In the genomic region with DNA sequence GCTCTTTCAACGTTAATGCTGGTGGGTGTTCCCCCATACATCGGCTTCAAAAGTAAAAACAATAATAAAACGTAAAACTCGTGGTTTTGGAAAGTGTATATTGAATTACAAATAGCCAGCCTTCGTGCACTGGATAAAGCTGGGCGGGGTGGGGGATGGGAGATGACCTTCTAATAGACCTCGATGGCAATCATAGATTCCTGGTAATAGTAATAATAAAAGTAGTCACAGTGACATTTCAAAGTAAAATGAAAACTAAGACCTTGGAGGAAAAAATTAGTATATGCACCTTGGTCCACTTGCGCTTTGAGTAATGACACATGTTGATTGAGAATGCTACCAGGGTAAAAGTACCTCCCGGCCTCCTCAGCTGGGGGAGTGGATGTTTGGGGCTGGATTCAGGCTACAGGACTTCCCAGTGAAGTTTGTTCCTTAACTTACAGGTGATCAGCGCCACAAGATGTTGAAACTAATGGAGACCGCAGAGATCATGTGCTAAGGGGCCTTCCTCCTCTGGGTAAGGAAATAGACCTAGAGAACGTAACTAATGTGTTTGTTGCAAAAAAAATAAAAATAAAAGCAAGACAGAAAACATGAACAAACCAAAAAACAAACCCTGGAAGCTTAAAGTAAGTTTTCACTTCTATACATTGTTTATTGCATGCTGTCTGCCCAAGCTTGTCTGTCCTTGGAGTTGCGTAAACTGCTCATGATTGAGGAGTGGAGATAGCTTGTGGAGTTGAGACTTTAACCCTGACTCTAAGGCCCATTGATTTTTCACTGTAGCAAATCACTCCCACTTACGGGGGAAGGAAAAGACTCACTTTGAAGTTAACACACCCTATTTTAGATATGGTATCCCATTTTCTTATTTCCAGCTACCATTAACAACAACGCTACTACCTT, we compare ENCODE assay signal across 8 cellular contexts. TPM values are rescaled to one million over a fixed set of nuclear protein-coding genes. Genes with fewer than 3 reads are reported as not detected.
DNase-seq lines count a peak whose midpoint lies in the region; ATAC-seq and TF ChIP-seq lines count a peak whose summit lies in the region.

No MANE protein-coding gene starts in this region.

- H3K27me3 ChIP-seq in HUES48 (ENCODE audit: control insufficient read depth, insufficient read depth, low read length), result peaks cover 21% of the 10 kb centered on the region
- no peaks in the 10 kb centered on the region for H3K27me3 ChIP-seq in subcutaneous abdominal adipose tissue (ENCODE audit: control insufficient read depth in 5 of 5, insufficient read depth in 4 of 5, low read length in 5 of 5)

- DNase-seq in astrocyte of the cerebellum (ENCODE audit: low read depth) (no peak), left kidney (ENCODE audit: low read depth, low spot score) (peak; percentile 65), SK-N-DZ (ENCODE audit: low spot score) (no peak), NCI-H2107 (lab: John Stamatoyannopoulos, UW) (no peak)

- H3K27ac ChIP-seq in HUES48 (ENCODE audit: low read depth, low read length), result peak overlapping the region; percentile 87
- peak overlapping the region; percentile 95 for H3K27ac ChIP-seq in subcutaneous abdominal adipose tissue (ENCODE audit: low read depth, low read length)

- H3K9me3 ChIP-seq in HUES48 (ENCODE audit: control insufficient read depth, insufficient read depth, low read length), result no peaks in the 10 kb centered on the region
- H3K9me3 ChIP-seq in subcutaneous abdominal adipose tissue (ENCODE audit: control insufficient read depth in 5 of 5, low read length in 5 of 5), result no peaks in the 10 kb centered on the region

- H3K36me3 ChIP-seq in HUES48 (ENCODE audit: control insufficient read depth, insufficient read depth, low read length) (no peaks in the 10 kb centered on the region), subcutaneous abdominal adipose tissue (ENCODE audit: control insufficient read depth in 5 of 5, insufficient read depth in 5 of 5, low read length in 5 of 5) (no peaks in the 10 kb centered on the region)

- ATAC-seq in GM19328 (IDR thresholded peaks at IDR 0.05; ENCODE audit: unreplicated experiment) (no peak), HG03520 (IDR thresholded peaks at IDR 0.05; ENCODE audit: unreplicated experiment) (no peak)

- in situ Hi-C loops in astrocyte of the cerebellum (cut with HindIII; ENCODE audit: low sequenced_read_pairs), result no loop called here

- H3K4me1 ChIP-seq in HUES48 (ENCODE audit: control insufficient read depth, insufficient read depth, low read length), result peaks cover 41% of the 10 kb centered on the region
- peaks cover 0 to 39% (median 21%) of the 10 kb centered on the region in 5 donors for H3K4me1 ChIP-seq in subcutaneous abdominal adipose tissue (ENCODE audit: control insufficient read depth in 5 of 5, insufficient read depth in 5 of 5, low read length in 5 of 5)

- H3K9ac ChIP-seq in HUES48 (ENCODE audit: low read depth, low read length) (peak overlapping the region; percentile 71; the same call in 1 of the 2 replicates), subcutaneous abdominal adipose tissue (ENCODE audit: low read length in 5 of 5) (peak overlapping the region in 4 of 5 donors; percentile 56 to 81 (median 71))

- peak overlapping the region; percentile 82 for H3K4me3 ChIP-seq in HUES48 (ENCODE audit: low read depth, low read length)
- peak overlapping the region; percentile 71 for H3K4me3 ChIP-seq in astrocyte of the cerebellum (ENCODE audit: low read depth, low read length)
- peak overlapping the region; percentile 66 to 99 (median 98) for H3K4me3 ChIP-seq in subcutaneous abdominal adipose tissue (ENCODE audit: low read depth in 1 of 5, low read length in 5 of 5)

- no peak for TF ChIP-seq CTCF in astrocyte of the cerebellum (IDR thresholded peaks at IDR 0.05; ENCODE audit: low read depth, low read length, missing control alignments)

RNA-seq across cellular contexts. Expression of gene LRIG3, which starts 0.9 kb away (rescaled TPM):
- polyA plus RNA-seq in SK-N-DZ (2014; cell fraction: cytosol; rRNA removed), result 7.2 and 10.4 TPM in 2 replicates
- 19.5 and 21.1 TPM in 2 replicates for polyA plus RNA-seq in SK-N-DZ (2014; cell fraction: nucleus; rRNA removed)
